ENCODE assay signal across 13 cellular contexts in the genomic region with DNA sequence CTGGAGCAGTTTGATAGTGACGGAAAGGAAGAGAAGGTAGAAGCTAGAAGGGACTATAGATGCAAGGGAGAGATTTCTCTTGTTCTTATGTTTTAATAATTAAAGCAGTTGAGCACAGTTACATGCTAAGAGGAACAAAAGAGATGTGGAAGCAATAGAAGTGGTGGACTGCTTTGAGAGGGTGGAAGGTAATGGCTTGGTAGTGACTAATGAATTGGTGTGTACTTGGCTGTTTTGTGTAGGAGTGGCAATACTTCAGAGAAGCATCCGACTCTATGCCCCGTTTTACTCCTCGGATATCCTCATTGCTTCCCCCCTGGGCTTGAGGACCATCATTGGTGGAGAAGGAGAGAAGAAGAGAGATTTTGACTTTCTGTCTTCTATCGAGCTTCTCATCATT. TPM values are rescaled to one million over a fixed set of nuclear protein-coding genes. Genes with fewer than 3 reads are reported as not detected.
DNase-seq lines count a peak whose midpoint lies in the region; ATAC-seq and TF ChIP-seq lines count a peak whose summit lies in the region.
"Had no signal": no experiment of that assay in that cellular context is flagged by ENCODE, and none has a peak within 500 bp of the region (broad histone marks: within the 10 kb centered on the region; RNA-seq: fewer than 3 reads in every experiment).

No MANE protein-coding gene starts in this region.

- peaks cover 27% of the 10 kb centered on the region for H3K36me3 Mint-ChIP-seq in activated naive CD4-positive, alpha-beta T cell treated with anti-CD3 and anti-CD28 coated beads, Interleukin-2, amount 50 U/mL, for 24 hours
- H3K36me3 Mint-ChIP-seq in activated naive CD4-positive, alpha-beta T cell treated with anti-CD3 and anti-CD28 coated beads, Interleukin-2, amount 50 U/mL, for 72 hours: peaks cover 29 to 46% of the 10 kb centered on the region in 2 donors
- H3K36me3 Mint-ChIP-seq in memory B cell: peaks cover 47% of the 10 kb centered on the region
- peaks cover 29 to 77% (median 35%) of the 10 kb centered on the region in 3 donors for H3K36me3 Mint-ChIP-seq in immature natural killer cell

- H3K36me3 ChIP-seq in ascending aorta (peaks cover 47 to 80% of the 10 kb centered on the region in 2 donors), transverse colon (peaks cover 0 to 79% (median 34%) of the 10 kb centered on the region in 4 donors)

- peak overlapping the region; percentile 93 for H3K27ac Mint-ChIP-seq in activated naive CD4-positive, alpha-beta T cell treated with anti-CD3 and anti-CD28 coated beads, Interleukin-2, amount 50 U/mL, for 24 hours
- peak overlapping the region in 1 of 2 donors; percentile 88 for H3K27ac Mint-ChIP-seq in activated naive CD4-positive, alpha-beta T cell treated with anti-CD3 and anti-CD28 coated beads, Interleukin-2, amount 50 U/mL, for 72 hours
- H3K27ac Mint-ChIP-seq in memory B cell (peak overlapping the region; percentile 38), immature natural killer cell (no peak overlapping the region)

- TF ChIP-seq CTCF in ascending aorta (IDR thresholded peaks at IDR 0.05) (no peak), transverse colon (IDR thresholded peaks at IDR 0.05) (no peak)

- H3K4me3 Mint-ChIP-seq in activated naive CD4-positive, alpha-beta T cell treated with anti-CD3 and anti-CD28 coated beads, Interleukin-2, amount 50 U/mL, for 24 hours: peak overlapping the region; percentile 40
- H3K4me3 Mint-ChIP-seq in memory B cell (no peak overlapping the region), immature natural killer cell (no peak overlapping the region)

- H3K4me3 ChIP-seq in ascending aorta: no peak overlapping the region
- no peak overlapping the region for H3K4me3 ChIP-seq in transverse colon
- H3K4me3 ChIP-seq: pancreas, upper lobe of left lung had no signal

- H3K4me1 ChIP-seq in ascending aorta (no peaks in the 10 kb centered on the region), transverse colon (no peaks in the 10 kb centered on the region)
- H3K4me1 ChIP-seq: pancreas, upper lobe of left lung had no signal

- TF ChIP-seq EP300 in transverse colon (IDR thresholded peaks at IDR 0.05; ENCODE audit: low read depth): no peak

- H3K9me3 ChIP-seq in ascending aorta (no peaks in the 10 kb centered on the region), transverse colon (no peaks in the 10 kb centered on the region)
- H3K9me3 ChIP-seq: pancreas, upper lobe of left lung had no signal

- intact Hi-C loops in ascending aorta (cut with DNase I): no loop called here
- intact Hi-C loops in transverse colon (cut with DNase I; ENCODE audit: low total_unique reads): no loop called here

- H3K9me3 Mint-ChIP-seq in activated naive CD4-positive, alpha-beta T cell treated with anti-CD3 and anti-CD28 coated beads, Interleukin-2, amount 50 U/mL, for 24 hours: no peaks in the 10 kb centered on the region
- no peaks in the 10 kb centered on the region for H3K9me3 Mint-ChIP-seq in activated naive CD4-positive, alpha-beta T cell treated with anti-CD3 and anti-CD28 coated beads, Interleukin-2, amount 50 U/mL, for 72 hours
- H3K9me3 Mint-ChIP-seq in memory B cell (no peaks in the 10 kb centered on the region), immature natural killer cell (no peaks in the 10 kb centered on the region)
- H3K9me3 Mint-ChIP-seq: activated T-cell treated with anti-CD3 and anti-CD28 coated beads, Interleukin-2, amount 50 U/mL, for 4 hours had no signal

- no peak for ATAC-seq in activated naive CD4-positive, alpha-beta T cell treated with anti-CD3 and anti-CD28 coated beads, Interleukin-2, amount 50 U/mL, for 72 hours
- ATAC-seq in memory B cell (ENCODE audit: low read depth): no peak

- no peak for DNase-seq in activated naive CD4-positive, alpha-beta T cell treated with anti-CD3 and anti-CD28 coated beads, Interleukin-2, amount 50 U/mL, for 72 hours (ENCODE audit: low spot score in 2 of 2)
- DNase-seq in ascending aorta (ENCODE audit: low spot score in 2 of 2): no peak
- no peak for DNase-seq in memory B cell (ENCODE audit: low spot score in 2 of 2)
- no peak for DNase-seq in transverse colon
- DNase-seq in AG20443 (ENCODE audit: low spot score): no peak
- DNase-seq in effector CD8-positive, alpha-beta T cell (lab: John Stamatoyannopoulos, UW): no peak
- DNase-seq in immature natural killer cell: no peak
- DNase-seq: activated CD4-positive, CD25-positive, alpha-beta regulatory T cell; activated T-cell treated with anti-CD3 and anti-CD28 coated beads, Interleukin-2, amount 50 U/mL, for 4 hours; MM.1S; pancreas; upper lobe of left lung had no signal

- H3K27me3 ChIP-seq in ascending aorta (no peaks in the 10 kb centered on the region), transverse colon (no peaks in the 10 kb centered on the region)
- H3K27me3 ChIP-seq: pancreas, upper lobe of left lung had no signal

- 88 to 90% methylated on average over 5 of the region's 5 CpGs for WGBS in transverse colon (ENCODE audit: low coverage in 1 of 2), 2 donors

- H3K27ac ChIP-seq in ascending aorta: peak overlapping the region; percentile 60 to 71
- peak overlapping the region in 3 of 4 donors; percentile 12 to 56 (median 51) for H3K27ac ChIP-seq in transverse colon
- H3K27ac ChIP-seq: pancreas, upper lobe of left lung had no signal

- TF ChIP-seq POLR2A in transverse colon (IDR thresholded peaks at IDR 0.05): no peak

- H3K27me3 Mint-ChIP-seq in activated naive CD4-positive, alpha-beta T cell treated with anti-CD3 and anti-CD28 coated beads, Interleukin-2, amount 50 U/mL, for 24 hours: no peaks in the 10 kb centered on the region
- H3K27me3 Mint-ChIP-seq in memory B cell (no peaks in the 10 kb centered on the region), immature natural killer cell (ENCODE audit: low read depth in 3 of 3) (peaks cover 0 to 1% (median 0%) of the 10 kb centered on the region in 3 donors)

- peaks cover 48% of the 10 kb centered on the region for H3K4me1 Mint-ChIP-seq in activated naive CD4-positive, alpha-beta T cell treated with anti-CD3 and anti-CD28 coated beads, Interleukin-2, amount 50 U/mL, for 24 hours
- H3K4me1 Mint-ChIP-seq in memory B cell (no peaks in the 10 kb centered on the region), immature natural killer cell (no peaks in the 10 kb centered on the region)

- in situ Hi-C loops in transverse colon (cut with MboI; ENCODE audit: low pct_ligation_motif_present in 1 of 4, low pct_unique_long_range_greater_than_20kb in 1 of 4, low sequenced_read_pairs in 3 of 4): no loop called here

RNA-seq across cellular contexts. Expression of a gene that starts 12.8 kb away (rescaled TPM):
- 10 to 100 TPM; 11.3 to 11.4 TPM for total RNA-seq in activated naive CD4-positive, alpha-beta T cell treated with anti-CD3 and anti-CD28 coated beads, Interleukin-2, amount 50 U/mL, for 72 hours
- total RNA-seq in ascending aorta (3.6 TPM), transverse colon (10 to 100 TPM in 1 of 4 donors, 1 to 10 TPM in 3; 1.1 to 13.7 (median 6.1) TPM)
- 1 to 10 TPM; 2.6 to 3.7 (median 3.2) TPM for polyA plus RNA-seq in immature natural killer cell

RNA-seq across cellular contexts. Expression of a gene that starts 34.7 kb away (rescaled TPM):
- total RNA-seq in activated naive CD4-positive, alpha-beta T cell treated with anti-CD3 and anti-CD28 coated beads, Interleukin-2, amount 50 U/mL, for 72 hours: 1 to 10 TPM; 1.0 to 1.8 TPM
- total RNA-seq in ascending aorta (7.6 TPM), transverse colon (10 to 100 TPM; 26.1 to 78.0 (median 44.4) TPM)
- polyA plus RNA-seq in immature natural killer cell: 1 to 10 TPM in 2 of 3 donors, not detected in 1; 5.2 TPM

RNA-seq across cellular contexts. Expression of a gene that starts 56.3 kb away (rescaled TPM):
- 1 to 10 TPM; 3.5 to 4.9 TPM for total RNA-seq in activated naive CD4-positive, alpha-beta T cell treated with anti-CD3 and anti-CD28 coated beads, Interleukin-2, amount 50 U/mL, for 72 hours
- total RNA-seq in ascending aorta: 0.11 TPM
- 1 to 10 TPM in 2 of 4 donors, under 1 TPM in 1, not detected in 1; 0.20 to 2.7 (median 2.4) TPM for total RNA-seq in transverse colon
- polyA plus RNA-seq in immature natural killer cell: under 1 TPM in 2 of 3 donors, not detected in 1; 0.18 to 0.84 TPM

Comparison
In these comparisons a context has a peak if more than half of its experiments do, and no peak if none do; other contexts are left out.
1. H3K27ac Mint-ChIP-seq: peak in activated naive CD4-positive, alpha-beta T cell treated with anti-CD3 and anti-CD28 coated beads, Interleukin-2, amount 50 U/mL, for 24 hours (single experiment) and memory B cell (single experiment); none in immature natural killer cell (0 of 6).